ENCODE assay signal across 12 cellular contexts in the genomic region with DNA sequence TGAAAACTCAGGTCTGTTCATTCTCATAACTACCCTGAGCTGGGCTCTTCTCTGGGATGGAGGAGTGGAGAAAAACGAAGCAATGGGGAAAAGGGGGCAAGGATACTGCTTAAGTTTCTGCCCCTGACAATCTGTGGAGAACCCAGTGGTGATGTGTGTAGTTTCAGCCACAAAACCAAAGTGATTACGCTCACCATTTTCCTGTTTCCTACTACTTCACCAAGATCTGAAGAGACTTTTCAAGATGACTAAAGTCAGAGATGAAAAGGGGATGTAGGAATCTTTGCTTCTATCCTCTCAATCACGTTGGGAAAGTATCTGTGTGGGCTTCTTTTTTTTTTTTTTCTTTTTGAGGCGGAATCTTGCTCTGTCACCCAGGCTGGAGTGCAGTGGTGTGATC. TPM values are rescaled to one million over a fixed set of nuclear protein-coding genes. Genes with fewer than 3 reads are reported as not detected.
A peak's percentile ranks its signal among the peaks of the same experiment; 100 is the strongest.
DNase-seq lines count a peak whose midpoint lies in the region; ATAC-seq, FAIRE-seq and TF ChIP-seq lines count a peak whose summit lies in the region.
"Had no signal": no experiment of that assay in that cellular context is flagged by ENCODE, and none has a peak within 500 bp of the region (broad histone marks: within the 10 kb centered on the region; RNA-seq: fewer than 3 reads in every experiment).

No MANE protein-coding gene starts in this region.

- POLR2A ChIA-PET in GM12878 (lab: Charles Lee) = interaction anchor here (0.7 kb wide), 1 partner anchor 317 kb away, joined by 3 read pairs; no protein-coding TSS in a partner anchor

- TF ChIP-seq CTCF in GM12878 (IDR thresholded peaks at IDR 0.05 in 2 of 3, conservative IDR thresholded peaks at IDR 0.05 in 1 of 3; ENCODE audit: control insufficient read depth in 2 of 3, extremely low read depth in 1 of 3, insufficient read depth in 1 of 3, low read depth in 3 of 3, low read length in 3 of 3) = no peak

- no peak overlapping the region for H3K27ac ChIP-seq in GM12878 (ENCODE audit: control insufficient read depth, insufficient read depth)
- H3K27ac ChIP-seq: left ventricle myocardium inferior had no signal

- H3K27me3 ChIP-seq in GM12878 (replicated peaks in 1 of 2; ENCODE audit: control insufficient read depth in 2 of 2, insufficient read depth in 2 of 2, low read length in 1 of 2) = peaks cover 0 to 2% of the 10 kb centered on the region in 2 experiments; a peak in 1 of 4 replicates

- ATAC-seq in GM18868 (IDR thresholded peaks at IDR 0.05; ENCODE audit: unreplicated experiment) (peak; percentile 92), GM21447 (IDR thresholded peaks at IDR 0.05; ENCODE audit: unreplicated experiment) (peak; percentile 92), HG03095 (IDR thresholded peaks at IDR 0.05; ENCODE audit: unreplicated experiment) (peak; percentile 89), GM12878 (peak; percentile 86)

- no peak for TF ChIP-seq RAD21 in GM12878 (IDR thresholded peaks at IDR 0.05; ENCODE audit: insufficient read depth, low read depth, low read length)

- H3K4me2 ChIP-seq in GM12878 (ENCODE audit: control insufficient read depth, insufficient read depth) = peak overlapping the region; percentile 52; the same call in 1 of the 2 replicates

- in situ Hi-C loops in GM12878 (cut with MboI) = no loop called here

- peak in 1 of 2 experiments; percentile 37; a peak in 1 of 4 replicates for TF ChIP-seq EP300 in GM12878 (IDR thresholded peaks at IDR 0.05; ENCODE audit: borderline replicate concordance in 1 of 2, control insufficient read depth in 1 of 2, low read depth in 2 of 2, low read length in 2 of 2)

- BruUV-seq in GM12878 (replicated peaks; lab: Mats Ljungman, UMichigan) = no TSS peak

- CTCF ChIA-PET in GM12878 (lab: Yijun Ruan, JAX) = interaction anchor here (0.9 to 1.8 kb wide), 3 partner anchors 35 to 395 kb away, joined by 5 read pairs; no protein-coding TSS in a partner anchor

- H2AFZ ChIP-seq in GM12878 (ENCODE audit: control insufficient read depth, low read depth, low read length) = no peak overlapping the region

- RAD21 ChIA-PET in GM12878 (lab: Charles Lee; ENCODE audit: unreplicated experiment) = no interaction called here

- H4K20me1 ChIP-seq in GM12878 (ENCODE audit: control insufficient read depth, insufficient read depth) = no peaks in the 10 kb centered on the region

- H3K4me1 ChIP-seq in GM12878 (ENCODE audit: control insufficient read depth, insufficient read depth, low read length) = peaks cover 14% of the 10 kb centered on the region
- H3K4me1 ChIP-seq: left ventricle myocardium inferior had no signal

- no peaks in the 10 kb centered on the region for H3K9me3 ChIP-seq in GM12878 (replicated peaks; ENCODE audit: control insufficient read depth, insufficient read depth, low read length)
- H3K9me3 ChIP-seq: left ventricle myocardium inferior had no signal

- DNase-seq in GM12878 (ENCODE audit: low read depth, low spot score) (peak; percentile 65), pons (ENCODE audit: low spot score) (no peak), NCI-H226 (no peak)
- DNase-seq in activated effector memory CD4-positive, alpha-beta T cell treated with Interleukin-2 at 50 U/mL for 16 hours = no peak
- DNase-seq: activated CD8-positive, alpha-beta memory T cell treated with anti-CD3 and anti-CD28 coated beads, Interleukin-2, amount 50 U/mL, for 4 hours; DMS153; KBM-7; left ventricle myocardium inferior; NCI-H345 had no signal

- intact Hi-C loops in GM12878 (cut with micrococcal nuclease; ENCODE audit: unreplicated experiment) = no loop called here

- SMC1A ChIA-PET in GM12878 (lab: Charles Lee; ENCODE audit: uncharacterized antibody, unreplicated experiment) = interaction anchor here (0.7 to 1.4 kb wide), 3 partner anchors 14 to 60 kb away, joined by 3 to 4 read pairs (median 3); no protein-coding TSS in a partner anchor

- H3K79me2 ChIP-seq in GM12878 (ENCODE audit: control insufficient read depth, insufficient read depth, low read length) = no peaks in the 10 kb centered on the region

- 5% methylated on average over 4 of the region's 4 CpGs for WGBS in GM12878 (ENCODE audit: insufficient coverage, insufficient replicate concordance, low lambda C conversion rate, missing lambda C conversion rate)

- H3K9ac ChIP-seq in GM12878 (ENCODE audit: control insufficient read depth, insufficient read depth, low read length) = no peak overlapping the region

- no peak for TF ChIP-seq POLR2A in GM12878 (IDR thresholded peaks at IDR 0.05; ENCODE audit: low read depth, low read length)

- FAIRE-seq in GM12878 (lab: Jason Lieb, UNC) = peak; percentile 64

- H3K36me3 ChIP-seq in GM12878 (ENCODE audit: control insufficient read depth in 2 of 2, insufficient read depth in 2 of 2, low read length in 1 of 2) = no peaks in the 10 kb centered on the region
- H3K36me3 ChIP-seq: left ventricle myocardium inferior had no signal

- H3K4me3 ChIP-seq in GM12878 = no peak overlapping the region
- H3K4me3 ChIP-seq: left ventricle myocardium inferior had no signal

TF ChIP-seq in GM12878, 131 proteins besides CTCF, POLR2A, EP300 and RAD21 (continues in another document):
- TF ChIP-seq RUNX3 (IDR thresholded peaks at IDR 0.05; ENCODE audit: low read length) = peak; percentile 99
- no peak for TF ChIP-seq STAT1 (conservative IDR thresholded peaks at IDR 0.05)
- TF ChIP-seq BCL3 (IDR thresholded peaks at IDR 0.05; ENCODE audit: borderline replicate concordance, insufficient read depth, low read depth, low read length, poor library complexity, severe bottlenecking) = peak; percentile 45
- TF ChIP-seq CBX3 (IDR thresholded peaks at IDR 0.05; ENCODE audit: borderline replicate concordance, low read depth) = no peak
- peak; percentile 21 to 37; a peak in 2 of 4 replicates for TF ChIP-seq BHLHE40 (IDR thresholded peaks at IDR 0.05; ENCODE audit: borderline replicate concordance in 1 of 2, low read depth in 2 of 2, low read length in 1 of 2)
- no peak for TF ChIP-seq RCOR1 (conservative IDR thresholded peaks at IDR 0.05; ENCODE audit: low read depth, low read length)
- TF ChIP-seq MTA3 (IDR thresholded peaks at IDR 0.05; ENCODE audit: borderline replicate concordance, low read length) = peak; percentile 88
- peak; percentile 54 for TF ChIP-seq RELB (IDR thresholded peaks at IDR 0.05; ENCODE audit: low read depth)
- TF ChIP-seq ESRRA (IDR thresholded peaks at IDR 0.05; ENCODE audit: low read length) = no peak
- TF ChIP-seq USF1 (IDR thresholded peaks at IDR 0.05; ENCODE audit: borderline replicate concordance, extremely low read length, insufficient read depth, low read depth, low read length) = no peak
- TF ChIP-seq MTA2 (IDR thresholded peaks at IDR 0.05; ENCODE audit: low read depth) = peak; percentile 63; the same call in 1 of the 2 replicates
- no peak for TF ChIP-seq ZNF207 (IDR thresholded peaks at IDR 0.05; ENCODE audit: borderline replicate concordance)
- peak; percentile 74; the same call in 1 of the 2 replicates for TF ChIP-seq CREM (IDR thresholded peaks at IDR 0.05; ENCODE audit: low read depth)
- no peak for TF ChIP-seq NFYA (IDR thresholded peaks at IDR 0.05; ENCODE audit: borderline replicate concordance, low read depth, low read length)
- TF ChIP-seq RAD51 (IDR thresholded peaks at IDR 0.05) = no peak

RNA-seq across cellular contexts. Expression of gene UBE2E1, which starts 8.3 kb away (rescaled TPM):
- total RNA-seq in GM12878 (2013; cell fraction: nucleolus; rRNA removed) = 149 and 156 TPM in 2 replicates
- total RNA-seq in GM12878 (2014; rRNA removed) = 110 and 129 TPM in 2 replicates
- total RNA-seq in GM12878 (2014; rRNA removed; fragmentation: Illumina TruSeq; extraction: Trizol) = 230 and 236 TPM in 2 replicates
- 162 and 167 TPM in 2 replicates for total RNA-seq in GM12878 (2021)
- polyA plus RNA-seq in GM12878 (2011; ENCODE audit: low read depth) = 122 TPM
- polyA plus RNA-seq in GM12878 (2011; rRNA removed) = 425 and 698 TPM in 2 replicates
- polyA plus RNA-seq in GM12878 (2011; cell fraction: cytosol; rRNA removed) = 160 and 172 TPM in 2 replicates
- 186 and 224 TPM in 2 replicates for polyA plus RNA-seq in GM12878 (2011; cell fraction: nucleus; rRNA removed)
- 192 and 242 TPM in 2 replicates for polyA plus RNA-seq in GM12878 (2012)
- 282 and 450 TPM in 2 replicates for polyA plus RNA-seq in GM12878 (2014; fragmentation: Illumina TruSeq; extraction: Trizol)
- polyA plus RNA-seq in GM12878 (2014; fragmentation: Nextera tagmentation; extraction: Ambion mirVana) = 100 to 1,000 TPM; 113 to 128 TPM
- 159 and 202 TPM in 2 replicates for polyA plus RNA-seq in GM12878 (2014; rRNA removed)
- 10 to 100 TPM; 18.7 to 21.8 TPM for polyA plus RNA-seq in GM12878 (2016; fragmentation: Nextera tagmentation; extraction: Ambion mirVana)
- 126 and 154 TPM in 2 replicates for polyA minus RNA-seq in GM12878 (2011; rRNA and poly(A)+ RNA removed)
- 57.1 and 82.3 TPM in 2 replicates for polyA minus RNA-seq in GM12878 (2011; cell fraction: cytosol; rRNA and poly(A)+ RNA removed)
- 84.7 and 98.8 TPM in 2 replicates for polyA minus RNA-seq in GM12878 (2011; cell fraction: nucleus; rRNA and poly(A)+ RNA removed)
